In genomic region chr12:91835693-91836092, GRCh38 we compare ENCODE assay signal across 22 cellular contexts.
"Had no signal": no experiment of that assay in that cellular context is flagged by ENCODE, and none has a peak within 500 bp of the region (broad histone marks: within the 10 kb centered on the region; RNA-seq: fewer than 3 reads in every experiment).

No MANE protein-coding gene starts in this region.

- H3K36me3 ChIP-seq: esophagus squamous epithelium, gastrocnemius medialis, heart right ventricle, left ventricle myocardium inferior, lower lobe of right lung had no signal

- H3K4me1 ChIP-seq: esophagus squamous epithelium, gastrocnemius medialis, heart right ventricle, left ventricle myocardium inferior, lower lobe of right lung had no signal

- ATAC-seq: esophagus mucosa, gastrocnemius medialis, heart right ventricle, left cardiac atrium, lower lobe of right lung, mucosa of descending colon had no signal

- FAIRE-seq: colon, endothelial cell of umbilical vein, keratinocyte had no signal

- H3K4me3 ChIP-seq: coronary artery, dorsolateral prefrontal cortex, esophagus squamous epithelium, gastrocnemius medialis, heart right ventricle, left ventricle myocardium inferior, lower lobe of right lung, mucosa of descending colon had no signal

- DNase-seq: dermis blood vessel endothelial cell; dorsolateral prefrontal cortex; effector CD4-positive, alpha-beta T cell; effector memory CD4-positive, alpha-beta T cell; esophagus squamous epithelium; foreskin melanocyte; gastrocnemius medialis; glutamatergic neuron; head of caudate nucleus; heart right ventricle; hippocampal formation; left cardiac atrium; left ventricle myocardium inferior; lower lobe of right lung; mesenchymal stem cell; mucosa of descending colon; naive B cell had no signal

- H3K27ac ChIP-seq: coronary artery, dorsolateral prefrontal cortex, esophagus squamous epithelium, gastrocnemius medialis, heart right ventricle, left ventricle myocardium inferior, lower lobe of right lung had no signal

- H3K27me3 ChIP-seq: dorsolateral prefrontal cortex, esophagus squamous epithelium, gastrocnemius medialis, heart right ventricle had no signal

- H3K9me3 ChIP-seq: esophagus squamous epithelium, gastrocnemius medialis, left ventricle myocardium inferior, lower lobe of right lung, mucosa of descending colon had no signal
